Comparison of ENCODE assay signal across 8 cellular contexts in genomic region chr6:156778615-156779205, GRCh38. TPM values are rescaled to one million over a fixed set of nuclear protein-coding genes. Genes with fewer than 3 reads are reported as not detected.
DNase-seq lines count a peak whose midpoint lies in the region; ATAC-seq and TF ChIP-seq lines count a peak whose summit lies in the region.

No MANE protein-coding gene starts in this region.

- DNase-seq in LNCaP clone FGC (ENCODE audit: low read depth) (no peak), dermis blood vessel endothelial cell (peak; percentile 54), lung microvascular endothelial cell (ENCODE audit: low read depth in 2 of 2) (peak; percentile 47 to 54), cerebellar nuclear complex (lab: John Stamatoyannopoulos, UW) (no peak)
- DNase-seq in activated CD4-positive, alpha-beta T cell treated with anti-CD3 and anti-CD28 coated beads for 4 hours = peak; percentile 41 to 46
- peak; percentile 16 for DNase-seq in stimulated activated CD8-positive, alpha-beta memory T cell treated with anti-CD3 and anti-CD28 coated beads, Interleukin-12 subunit alpha, Interleukin-12 subunit beta, amount 100 ng/mL, for 1 hour (ENCODE audit: low read depth)

- TF ChIP-seq CTCF in GM12875 (IDR thresholded peaks at IDR 0.05; ENCODE audit: borderline replicate concordance, insufficient read depth, low read depth, low read length) = no peak
- TF ChIP-seq CTCF in LNCaP clone FGC (IDR thresholded peaks at IDR 0.05; ENCODE audit: control insufficient read depth, extremely low read depth, insufficient read depth) = no peak

- peak overlapping the region; percentile 76 for H3K4me3 ChIP-seq in GM12875 (ENCODE audit: low read depth, low read length)
- H3K4me3 ChIP-seq in LNCaP clone FGC (ENCODE audit: low read depth, low read length) = peak overlapping the region; percentile 59

- no peak for ATAC-seq in HG03378 (IDR thresholded peaks at IDR 0.05; ENCODE audit: unreplicated experiment)

RNA-seq across cellular contexts. Expression of gene ARID1B, which starts 1.5 kb away (rescaled TPM):
- 37.8 and 45.9 TPM in 2 replicates for total RNA-seq in dermis blood vessel endothelial cell
- 22.7 and 33.1 TPM in 2 replicates for total RNA-seq in lung microvascular endothelial cell

Comparison
In these comparisons a context has a peak if more than half of its experiments do, and no peak if none do; other contexts are left out.
1. DNase-seq: peak in activated CD4-positive, alpha-beta T cell treated with anti-CD3 and anti-CD28 coated beads for 4 hours (2 of 2), dermis blood vessel endothelial cell (single experiment), lung microvascular endothelial cell (2 of 2) and stimulated activated CD8-positive, alpha-beta memory T cell treated with anti-CD3 and anti-CD28 coated beads, Interleukin-12 subunit alpha, Interleukin-12 subunit beta, amount 100 ng/mL, for 1 hour (single experiment); none in LNCaP clone FGC (single experiment) and cerebellar nuclear complex (0 of 2).